In the genomic region with DNA sequence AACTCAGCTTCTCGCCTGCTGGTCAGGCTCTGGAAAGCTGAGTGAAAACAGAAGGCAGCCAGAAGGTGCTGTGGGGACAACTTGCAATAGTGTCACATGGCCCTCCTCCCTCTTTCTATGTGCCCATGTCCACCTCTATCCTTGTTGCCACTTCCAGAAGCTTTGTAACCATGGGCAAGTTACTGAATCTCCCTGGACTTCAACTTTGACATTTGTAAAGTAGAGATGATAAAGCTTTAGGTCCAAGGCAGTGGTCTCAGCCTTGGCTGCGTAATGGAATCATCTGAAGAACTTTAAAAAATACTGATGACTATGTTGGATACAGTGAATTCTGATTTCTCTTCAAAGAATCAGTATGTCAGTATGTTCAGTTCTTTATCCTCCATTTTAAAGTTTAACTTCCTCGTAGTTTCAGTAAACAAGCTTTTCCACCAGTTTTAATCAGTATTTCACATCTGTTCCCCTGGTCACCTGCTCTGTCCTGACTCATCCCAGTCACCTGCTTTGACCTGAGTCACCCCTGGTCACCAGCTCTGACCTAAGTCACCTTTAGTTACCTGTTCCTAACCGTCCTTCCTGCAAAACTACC, we compare ENCODE assay signal across 14 cellular contexts.
"Had no signal": no experiment of that assay in that cellular context is flagged by ENCODE, and none has a peak within 500 bp of the region (broad histone marks: within the 10 kb centered on the region; RNA-seq: fewer than 3 reads in every experiment).

No MANE protein-coding gene starts in this region.

- H3K36me3 ChIP-seq: adrenal gland, esophagus squamous epithelium, sigmoid colon, spleen, stomach, WERI-Rb-1 had no signal

- H3K9me3 ChIP-seq: adrenal gland, esophagus squamous epithelium, sigmoid colon, stomach, testis had no signal

- H3K4me1 ChIP-seq: adrenal gland, esophagus squamous epithelium, sigmoid colon, stomach had no signal

- ATAC-seq: activated CD4-positive, alpha-beta T cell treated with anti-CD3 and anti-CD28 coated beads for 36 hours; left colon; T-helper 17 cell had no signal

- DNase-seq: activated CD4-positive, alpha-beta memory T cell treated with anti-CD3 and anti-CD28 coated beads, Interleukin-2, amount 10 ng/mL, durations not matched to agents 7 days and 5 days; activated CD4-positive, alpha-beta T cell treated with anti-CD3 and anti-CD28 coated beads for 36 hours; activated naive CD4-positive, alpha-beta T cell treated with anti-CD3 and anti-CD28 coated beads, Interleukin-2, amount 10 ng/mL, durations not matched to agents 7 days and 5 days; activated T-cell treated with anti-CD3 and anti-CD28 coated beads, Interleukin-2, amount 50 U/mL, for 24 hours; adrenal gland; esophagus squamous epithelium; left colon; sigmoid colon; spleen; stomach; T-helper 17 cell; testis; WERI-Rb-1 had no signal

- H3K4me3 ChIP-seq: adrenal gland, coronary artery, esophagus squamous epithelium, sigmoid colon, spleen, stomach, testis had no signal

- H3K27ac ChIP-seq: adrenal gland, coronary artery, esophagus squamous epithelium, sigmoid colon, spleen, stomach, testis, WERI-Rb-1 had no signal

- H3K27me3 ChIP-seq: adrenal gland, esophagus squamous epithelium, sigmoid colon, spleen, stomach, testis had no signal
